9 cellular contexts compared by ENCODE assay signal in the genomic region with DNA sequence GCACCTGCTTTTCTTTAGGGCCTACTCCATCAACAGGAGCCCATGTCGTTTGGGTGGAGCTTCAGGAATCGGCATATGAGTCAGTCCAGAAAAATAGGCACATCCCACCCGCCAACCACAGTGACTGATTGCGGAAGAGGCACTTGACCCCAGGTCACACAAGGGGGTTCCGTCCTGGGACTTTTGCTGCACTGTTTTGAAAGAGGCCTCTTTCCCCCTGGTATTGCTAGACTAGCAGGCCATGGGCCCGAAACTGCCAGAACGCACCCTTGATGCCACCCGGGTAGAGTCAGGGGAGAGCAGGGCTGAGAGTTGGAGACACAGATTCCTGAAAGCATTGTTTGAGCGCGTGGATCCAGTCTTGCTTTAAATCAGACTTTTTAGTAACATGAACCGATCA. TPM values are rescaled to one million over a fixed set of nuclear protein-coding genes. Genes with fewer than 3 reads are reported as not detected.
DNase-seq lines count a peak whose midpoint lies in the region; ATAC-seq, FAIRE-seq and TF ChIP-seq lines count a peak whose summit lies in the region.
"Had no signal": no experiment of that assay in that cellular context is flagged by ENCODE, and none has a peak within 500 bp of the region (broad histone marks: within the 10 kb centered on the region; RNA-seq: fewer than 3 reads in every experiment).

No MANE protein-coding gene starts in this region.

- H3K36me3 ChIP-seq in vagina: no peaks in the 10 kb centered on the region

- intact Hi-C loops in vagina (cut with DNase I): no loop called here

- H3K4me1 ChIP-seq in vagina: peaks cover 8% of the 10 kb centered on the region

- H3K4me3 ChIP-seq in vagina: no peak overlapping the region

- no peaks in the 10 kb centered on the region for H3K9me3 Mint-ChIP-seq in natural killer cell treated with Interleukin-12 subunit alpha and Interleukin-12 subunit beta and Interleukin-15 and Interleukin-18, amount 100 ng/mL, for 72 hours

- no peaks in the 10 kb centered on the region for H3K36me3 Mint-ChIP-seq in natural killer cell treated with Interleukin-12 subunit alpha and Interleukin-12 subunit beta and Interleukin-15 and Interleukin-18, amount 100 ng/mL, for 72 hours

- H3K27ac ChIP-seq in caudate nucleus (ENCODE audit: low read depth, low read length) (peak overlapping the region; percentile 12), vagina (no peak overlapping the region)

- TF ChIP-seq POLR2A in vagina (IDR thresholded peaks at IDR 0.05): no peak

- no peak for TF ChIP-seq CTCF in vagina (IDR thresholded peaks at IDR 0.05)

- peaks cover 26 to 30% of the 10 kb centered on the region in 2 donors for H3K4me1 Mint-ChIP-seq in natural killer cell treated with Interleukin-12 subunit alpha and Interleukin-12 subunit beta and Interleukin-15 and Interleukin-18, amount 100 ng/mL, for 72 hours (ENCODE audit: low read depth in 2 of 2)

- no peak for DNase-seq in GM18507 (ENCODE audit: extremely low spot score, insufficient read length, low read depth)
- no peak for DNase-seq in caudate nucleus (lab: John Stamatoyannopoulos, UW)
- DNase-seq in natural killer cell treated with Interleukin-12 subunit alpha and Interleukin-12 subunit beta and Interleukin-15 and Interleukin-18, amount 100 ng/mL, for 72 hours (ENCODE audit: low spot score): peak; percentile 81
- no peak for DNase-seq in activated CD4-positive, CD25-positive, alpha-beta regulatory T cell (lab: John Stamatoyannopoulos, UW)
- no peak for DNase-seq in HuH-7 (ENCODE audit: low spot score)
- no peak for DNase-seq in COLO668 (lab: John Stamatoyannopoulos, UW; ENCODE audit: unreplicated experiment)
- no peak for DNase-seq in vagina (ENCODE audit: extremely low spot score in 2 of 2)

- H3K4me3 Mint-ChIP-seq in natural killer cell treated with Interleukin-12 subunit alpha and Interleukin-12 subunit beta and Interleukin-15 and Interleukin-18, amount 100 ng/mL, for 72 hours: peak overlapping the region; percentile 82

- no peaks in the 10 kb centered on the region for H3K9me3 ChIP-seq in vagina

- H3K27me3 ChIP-seq in vagina: no peaks in the 10 kb centered on the region

- ATAC-seq in HG03460 (IDR thresholded peaks at IDR 0.05; ENCODE audit: unreplicated experiment): peak; percentile 72
- peak; percentile 91 to 92 for ATAC-seq in natural killer cell treated with Interleukin-12 subunit alpha and Interleukin-12 subunit beta and Interleukin-15 and Interleukin-18, amount 100 ng/mL, for 72 hours

- peak overlapping the region; percentile 69 to 88 for H3K27ac Mint-ChIP-seq in natural killer cell treated with Interleukin-12 subunit alpha and Interleukin-12 subunit beta and Interleukin-15 and Interleukin-18, amount 100 ng/mL, for 72 hours

- no peaks in the 10 kb centered on the region for H3K27me3 Mint-ChIP-seq in natural killer cell treated with Interleukin-12 subunit alpha and Interleukin-12 subunit beta and Interleukin-15 and Interleukin-18, amount 100 ng/mL, for 72 hours

- FAIRE-seq in GM18507 (lab: Jason Lieb, UNC): peak; percentile 87
- FAIRE-seq: colon had no signal

RNA-seq across cellular contexts. Expression of gene NRROS, which starts 19.3 kb away (rescaled TPM):
- total RNA-seq in natural killer cell treated with Interleukin-12 subunit alpha and Interleukin-12 subunit beta and Interleukin-15 and Interleukin-18, amount 100 ng/mL, for 72 hours: 10 to 100 TPM; 40.3 to 55.7 TPM
- total RNA-seq in vagina: 5.4 TPM

RNA-seq across cellular contexts. Expression of gene FBXO45, which starts 51.8 kb away (rescaled TPM):
- 10 to 100 TPM; 17.7 to 22.3 TPM for total RNA-seq in natural killer cell treated with Interleukin-12 subunit alpha and Interleukin-12 subunit beta and Interleukin-15 and Interleukin-18, amount 100 ng/mL, for 72 hours
- total RNA-seq in vagina: 6.6 TPM

RNA-seq across cellular contexts. Expression of gene WDR53, which starts 51.9 kb away (rescaled TPM):
- total RNA-seq in natural killer cell treated with Interleukin-12 subunit alpha and Interleukin-12 subunit beta and Interleukin-15 and Interleukin-18, amount 100 ng/mL, for 72 hours: 10 to 100 TPM; 19.7 to 23.0 TPM
- 13.5 TPM for total RNA-seq in vagina
